8 cellular contexts compared by ENCODE assay signal in the genomic region with DNA sequence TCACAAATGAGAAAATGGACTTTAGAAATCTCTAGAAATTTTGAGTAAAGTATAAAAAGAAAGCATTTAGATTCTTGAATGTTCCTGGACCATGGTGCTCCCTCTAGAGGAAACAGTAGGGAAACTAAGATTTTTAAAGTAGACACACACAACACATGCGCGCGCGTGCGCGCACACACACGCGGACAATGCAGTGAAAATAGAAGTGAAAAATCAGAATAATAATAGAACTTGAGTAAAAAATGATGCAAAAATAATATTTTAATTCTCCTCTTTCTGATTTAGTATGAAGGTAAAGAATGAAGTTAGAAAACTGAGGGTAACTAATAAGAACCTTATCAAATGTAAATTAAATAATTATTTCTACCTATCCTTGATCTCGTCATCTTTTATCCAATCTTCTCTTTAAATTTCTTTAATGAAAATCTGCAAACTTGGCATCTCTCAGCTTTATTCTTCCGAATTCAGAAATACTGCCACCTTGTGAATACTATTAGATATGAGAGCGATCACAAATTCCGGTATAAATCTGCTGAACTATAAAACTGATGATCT.
DNase-seq lines count a peak whose midpoint lies in the region; ATAC-seq, FAIRE-seq and TF ChIP-seq lines count a peak whose summit lies in the region.

No MANE protein-coding gene starts in this region.

- peaks cover 8 to 20% of the 10 kb centered on the region in 2 donors for H3K36me3 ChIP-seq in kidney (ENCODE audit: control insufficient read depth in 1 of 2, insufficient read depth in 2 of 2, low read length in 2 of 2)

- no peak for ATAC-seq in HG02798 (IDR thresholded peaks at IDR 0.05; ENCODE audit: poor library complexity, unreplicated experiment)

- H3K27me3 Mint-ChIP-seq in HFFc6 (ENCODE audit: insufficient read depth), result no peaks in the 10 kb centered on the region

- H3K9me3 ChIP-seq in kidney (ENCODE audit: control insufficient read depth in 1 of 2, low read length in 2 of 2), result no peaks in the 10 kb centered on the region

- H3K4me3 ChIP-seq in AG04449 (ENCODE audit: low read depth, low read length), result no peak overlapping the region
- no peak overlapping the region for H3K4me3 ChIP-seq in kidney (ENCODE audit: low read length in 2 of 2)

- H3K9me3 Mint-ChIP-seq in HFFc6, result no peaks in the 10 kb centered on the region

- no peak overlapping the region for H3K9ac ChIP-seq in kidney (ENCODE audit: low read length in 2 of 2)

- TF ChIP-seq CTCF in AG04449 (IDR thresholded peaks at IDR 0.05; ENCODE audit: insufficient read depth, low read length, missing control alignments), result peak; percentile 23
- peak; percentile 73 for TF ChIP-seq CTCF in HFFc6 (IDR thresholded peaks at IDR 0.05)
- TF ChIP-seq CTCF in kidney (IDR thresholded peaks at IDR 0.05; ENCODE audit: borderline replicate concordance, extremely low read depth, insufficient read depth), result peak; percentile 12

- no peak overlapping the region for H3K27ac ChIP-seq in kidney (ENCODE audit: low read depth in 2 of 2, low read length in 2 of 2)

- DNase-seq in AG04449 (ENCODE audit: low read depth, low spot score), result no peak
- peak; percentile 21 for DNase-seq in HFFc6
- peak; percentile 23 for DNase-seq in astrocyte of the hippocampus (ENCODE audit: low read depth, low spot score)
- DNase-seq in kidney, result no peak
- DNase-seq in activated CD4-positive, CD25-positive, alpha-beta regulatory T cell (lab: John Stamatoyannopoulos, UW), result no peak
- no peak for DNase-seq in NCI-H2029 treated with DMSO at 0.1 percent for 48 hours (lab: John Stamatoyannopoulos, UW)
- DNase-seq in DMS79 (lab: John Stamatoyannopoulos, UW), result no peak

- H3K4me1 ChIP-seq in kidney (ENCODE audit: control insufficient read depth in 1 of 2, insufficient read depth in 1 of 2, low read depth in 1 of 2, low read length in 2 of 2), result no peaks in the 10 kb centered on the region

- H3K36me3 Mint-ChIP-seq in HFFc6 (ENCODE audit: low read depth), result no peaks in the 10 kb centered on the region

- intact Hi-C loops in kidney (cut with DNase I), result no loop called here

- FAIRE-seq in kidney (lab: Jason Lieb, UNC), result peak; percentile 78

- peaks cover 51% of the 10 kb centered on the region for H3K4me1 Mint-ChIP-seq in HFFc6 (ENCODE audit: low read depth)

- CTCF ChIA-PET in AG04449 (lab: Yijun Ruan, JAX), result interaction anchor here (0.7 to 4.1 kb wide), 12 partner anchors 8 to 380 kb away, joined by 3 to 15 read pairs (median 5); no protein-coding TSS in a partner anchor

- H3K27ac Mint-ChIP-seq in HFFc6, result no peak overlapping the region

- POLR2A ChIA-PET in AG04449 (lab: Yijun Ruan, JAX), result no interaction called here

- H3K4me3 Mint-ChIP-seq in HFFc6, result no peak overlapping the region

Comparison
In these comparisons a context has a peak if more than half of its experiments do, and no peak if none do; other contexts are left out.
1. DNase-seq: peak in HFFc6 (single experiment) and astrocyte of the hippocampus (single experiment); none in AG04449 (single experiment), kidney (single experiment), activated CD4-positive, CD25-positive, alpha-beta regulatory T cell (0 of 4), NCI-H2029 treated with DMSO at 0.1 percent for 48 hours (single experiment) and DMS79 (single experiment).
2. CTCF ChIP-seq: peak in every context shown above with its lines; median percentile 73 in HFFc6; 23 in AG04449; 12 in kidney.